26 cellular contexts compared by ENCODE assay signal in the genomic region with DNA sequence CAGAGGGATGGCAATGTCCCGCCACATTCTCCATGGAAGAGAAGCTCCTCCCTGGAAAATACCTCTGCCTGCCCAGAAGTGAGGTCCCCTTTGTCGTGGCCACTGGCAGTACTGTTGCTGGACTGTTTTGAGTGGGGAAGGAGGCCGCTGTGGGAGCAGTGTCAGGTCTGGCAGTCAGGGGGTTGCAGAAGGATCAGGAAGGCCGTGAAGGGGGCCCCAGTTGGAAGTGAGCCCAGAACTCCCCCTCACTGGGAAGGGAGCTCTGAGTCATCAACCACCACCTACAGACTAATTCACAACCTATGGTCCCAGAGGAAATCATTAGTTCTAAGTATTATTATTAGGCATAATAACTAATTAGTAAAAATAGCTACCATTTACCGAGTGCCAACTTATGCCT.
"Had no signal": no experiment of that assay in that cellular context is flagged by ENCODE, and none has a peak within 500 bp of the region (broad histone marks: within the 10 kb centered on the region; RNA-seq: fewer than 3 reads in every experiment).

No MANE protein-coding gene starts in this region.

- H2AFZ ChIP-seq: hepatocyte had no signal

- H3K9me3 ChIP-seq: body of pancreas, esophagus squamous epithelium, gastroesophageal sphincter, heart right ventricle had no signal

- H3K36me3 ChIP-seq: esophagus squamous epithelium, heart right ventricle, WERI-Rb-1 had no signal

- H3K79me2 ChIP-seq: hepatocyte had no signal

- H3K27ac ChIP-seq: body of pancreas, epithelial cell of prostate, esophagus squamous epithelium, gastroesophageal sphincter, heart right ventricle, hepatocyte, WERI-Rb-1 had no signal

- H3K27me3 ChIP-seq: body of pancreas, esophagus squamous epithelium, gastroesophageal sphincter, heart right ventricle, hepatocyte had no signal

- DNase-seq: activated B cell treated with CpG ODN at 0.5 μM for 24 hours; activated CD4-positive, alpha-beta T cell treated with anti-CD3 and anti-CD28 coated beads for 48 hours; activated CD4-positive, alpha-beta T cell treated with anti-CD3 and anti-CD28 coated beads, Interleukin-2, amount 50 U/mL, for 1 hour; activated CD4-positive, alpha-beta T cell treated with anti-CD3 and anti-CD28 coated beads, Interleukin-2, amount 50 U/mL, for 48 hours; activated CD8-positive, alpha-beta memory T cell treated with anti-CD3 and anti-CD28 coated beads for 24 hours; activated CD8-positive, alpha-beta T cell treated with anti-CD3 and anti-CD28 coated beads for 36 hours; activated effector memory CD4-positive, alpha-beta T cell treated with Interleukin-2 at 50 U/mL for 16 hours; activated gamma-delta T cell treated with Interleukin-2 at 50 U/mL for 16 hours; activated naive CD4-positive, alpha-beta T cell treated with anti-CD3 and anti-CD28 coated beads, Interleukin-2, amount 50 U/mL, for 16 hours; activated naive CD4-positive, alpha-beta T cell treated with Interleukin-2 at 50 U/mL for 16 hours; activated T-cell treated with anti-CD3 and anti-CD28 coated beads, Interleukin-2, amount 50 U/mL, for 4 hours; amniotic stem cell; anterior cingulate cortex; body of pancreas; effector CD4-positive, alpha-beta T cell; effector memory CD8-positive, alpha-beta T cell; esophagus squamous epithelium; foreskin melanocyte; heart right ventricle; T-helper 2 cell; WERI-Rb-1 had no signal

- ATAC-seq: activated CD4-positive, CD25-positive, alpha-beta regulatory T cell treated with anti-CD3 and anti-CD28 coated beads, Interleukin-2, amount 50 U/mL, for 24 hours; activated CD8-positive, alpha-beta T cell treated with anti-CD3 and anti-CD28 coated beads for 36 hours; activated T-cell treated with anti-CD3 and anti-CD28 coated beads, Interleukin-2, amount 50 U/mL, for 4 hours; activated T-helper 17 cell treated with anti-CD3 and anti-CD28 coated beads, Interleukin-2, amount 50 U/mL, for 72 hours; body of pancreas; effector memory CD8-positive, alpha-beta T cell; gastroesophageal sphincter; heart right ventricle had no signal

- H3K4me2 ChIP-seq: hepatocyte had no signal

- H3K4me3 ChIP-seq: body of pancreas, esophagus squamous epithelium, gastroesophageal sphincter, heart right ventricle, hepatocyte had no signal
